In the genomic region with DNA sequence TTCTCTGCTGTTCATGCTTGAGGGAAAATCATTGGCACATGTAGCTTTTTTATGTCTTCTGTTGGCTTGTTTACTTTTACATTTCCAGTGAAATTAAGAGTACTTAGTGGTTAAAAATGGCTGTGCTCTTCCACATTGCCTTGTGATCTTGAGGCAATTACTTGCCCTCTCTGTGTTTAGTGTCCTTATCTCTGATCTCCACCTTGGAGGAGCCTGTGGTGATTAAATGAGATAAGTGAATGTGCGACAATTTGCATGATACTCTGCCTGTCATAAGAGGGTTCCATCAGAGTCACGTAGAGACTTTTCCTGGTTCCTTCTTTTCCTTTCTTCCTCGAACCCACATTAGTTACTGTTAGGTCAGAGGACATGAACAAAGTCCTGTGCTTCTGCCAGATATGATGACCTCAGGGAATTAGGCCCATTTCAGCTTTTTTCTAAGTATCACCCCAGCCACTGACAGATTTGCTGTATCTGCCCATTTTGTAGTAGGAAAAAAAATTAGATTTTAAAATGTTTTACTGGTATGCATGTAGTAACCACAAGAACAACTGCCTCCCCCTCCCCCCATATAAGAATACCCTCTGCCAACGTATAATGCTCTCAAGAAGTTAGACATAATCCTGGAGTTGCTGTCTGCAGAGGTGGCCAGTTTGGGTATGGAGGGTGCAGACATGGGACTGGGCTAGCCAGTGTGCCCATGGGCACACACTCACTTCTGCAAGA, we compare ENCODE assay signal across 1 cellular context.
TF ChIP-seq lines count a peak whose summit lies in the region.

No MANE protein-coding gene starts in this region.

TF ChIP-seq in K562, 482 proteins besides CTCF, POLR2A, EP300 and RAD21 (continued from another document and continues in another):
- TF ChIP-seq, protein P1, sequence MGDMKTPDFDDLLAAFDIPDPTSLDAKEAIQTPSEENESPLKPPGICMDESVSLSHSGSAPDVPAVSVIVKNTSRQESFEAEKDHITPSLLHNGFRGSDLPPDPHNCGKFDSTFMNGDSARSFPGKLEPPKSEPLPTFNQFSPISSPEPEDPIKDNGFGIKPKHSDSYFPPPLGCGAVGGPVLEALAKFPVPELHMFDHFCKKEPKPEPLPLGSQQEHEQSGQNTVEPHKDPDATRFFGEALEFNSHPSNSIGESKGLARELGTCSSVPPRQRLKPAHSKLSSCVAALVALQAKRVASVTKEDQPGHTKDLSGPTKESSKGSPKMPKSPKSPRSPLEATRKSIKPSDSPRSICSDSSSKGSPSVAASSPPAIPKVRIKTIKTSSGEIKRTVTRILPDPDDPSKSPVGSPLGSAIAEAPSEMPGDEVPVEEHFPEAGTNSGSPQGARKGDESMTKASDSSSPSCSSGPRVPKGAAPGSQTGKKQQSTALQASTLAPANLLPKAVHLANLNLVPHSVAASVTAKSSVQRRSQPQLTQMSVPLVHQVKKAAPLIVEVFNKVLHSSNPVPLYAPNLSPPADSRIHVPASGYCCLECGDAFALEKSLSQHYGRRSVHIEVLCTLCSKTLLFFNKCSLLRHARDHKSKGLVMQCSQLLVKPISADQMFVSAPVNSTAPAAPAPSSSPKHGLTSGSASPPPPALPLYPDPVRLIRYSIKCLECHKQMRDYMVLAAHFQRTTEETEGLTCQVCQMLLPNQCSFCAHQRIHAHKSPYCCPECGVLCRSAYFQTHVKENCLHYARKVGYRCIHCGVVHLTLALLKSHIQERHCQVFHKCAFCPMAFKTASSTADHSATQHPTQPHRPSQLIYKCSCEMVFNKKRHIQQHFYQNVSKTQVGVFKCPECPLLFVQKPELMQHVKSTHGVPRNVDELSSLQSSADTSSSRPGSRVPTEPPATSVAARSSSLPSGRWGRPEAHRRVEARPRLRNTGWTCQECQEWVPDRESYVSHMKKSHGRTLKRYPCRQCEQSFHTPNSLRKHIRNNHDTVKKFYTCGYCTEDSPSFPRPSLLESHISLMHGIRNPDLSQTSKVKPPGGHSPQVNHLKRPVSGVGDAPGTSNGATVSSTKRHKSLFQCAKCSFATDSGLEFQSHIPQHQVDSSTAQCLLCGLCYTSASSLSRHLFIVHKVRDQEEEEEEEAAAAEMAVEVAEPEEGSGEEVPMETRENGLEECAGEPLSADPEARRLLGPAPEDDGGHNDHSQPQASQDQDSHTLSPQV (IDR thresholded peaks at IDR 0.05) = no peak
- TF ChIP-seq SIX5 (IDR thresholded peaks at IDR 0.05; ENCODE audit: borderline replicate concordance in 1 of 2, insufficient read depth in 1 of 2, low read depth in 1 of 2, low read length in 2 of 2) = no peak
- TF ChIP-seq ZNF146 (CRISPR knock-in tag; IDR thresholded peaks at IDR 0.05; ENCODE audit: unreplicated experiment) = no peak
- TF ChIP-seq HSF4 (CRISPR knock-in tag; IDR thresholded peaks at IDR 0.05; ENCODE audit: borderline replicate concordance) = no peak
- TF ChIP-seq ZKSCAN3 (CRISPR knock-in tag; IDR thresholded peaks at IDR 0.05) = no peak
- no peak for TF ChIP-seq PURB (CRISPR knock-in tag; IDR thresholded peaks at IDR 0.05; ENCODE audit: low read depth)
- TF ChIP-seq, protein P2, sequence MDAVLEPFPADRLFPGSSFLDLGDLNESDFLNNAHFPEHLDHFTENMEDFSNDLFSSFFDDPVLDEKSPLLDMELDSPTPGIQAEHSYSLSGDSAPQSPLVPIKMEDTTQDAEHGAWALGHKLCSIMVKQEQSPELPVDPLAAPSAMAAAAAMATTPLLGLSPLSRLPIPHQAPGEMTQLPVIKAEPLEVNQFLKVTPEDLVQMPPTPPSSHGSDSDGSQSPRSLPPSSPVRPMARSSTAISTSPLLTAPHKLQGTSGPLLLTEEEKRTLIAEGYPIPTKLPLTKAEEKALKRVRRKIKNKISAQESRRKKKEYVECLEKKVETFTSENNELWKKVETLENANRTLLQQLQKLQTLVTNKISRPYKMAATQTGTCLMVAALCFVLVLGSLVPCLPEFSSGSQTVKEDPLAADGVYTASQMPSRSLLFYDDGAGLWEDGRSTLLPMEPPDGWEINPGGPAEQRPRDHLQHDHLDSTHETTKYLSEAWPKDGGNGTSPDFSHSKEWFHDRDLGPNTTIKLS (IDR thresholded peaks at IDR 0.05; ENCODE audit: borderline replicate concordance, low read depth) = no peak
- TF ChIP-seq, protein P3, sequence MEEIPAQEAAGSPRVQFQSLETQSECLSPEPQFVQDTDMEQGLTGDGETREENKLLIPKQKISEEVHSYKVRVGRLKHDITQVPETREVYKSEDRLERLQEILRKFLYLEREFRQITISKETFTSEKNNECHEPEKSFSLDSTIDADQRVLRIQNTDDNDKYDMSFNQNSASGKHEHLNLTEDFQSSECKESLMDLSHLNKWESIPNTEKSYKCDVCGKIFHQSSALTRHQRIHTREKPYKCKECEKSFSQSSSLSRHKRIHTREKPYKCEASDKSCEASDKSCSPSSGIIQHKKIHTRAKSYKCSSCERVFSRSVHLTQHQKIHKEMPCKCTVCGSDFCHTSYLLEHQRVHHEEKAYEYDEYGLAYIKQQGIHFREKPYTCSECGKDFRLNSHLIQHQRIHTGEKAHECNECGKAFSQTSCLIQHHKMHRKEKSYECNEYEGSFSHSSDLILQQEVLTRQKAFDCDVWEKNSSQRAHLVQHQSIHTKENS (CRISPR knock-in tag; IDR thresholded peaks at IDR 0.05) = no peak
- no peak for TF ChIP-seq KLF6 (CRISPR knock-in tag; IDR thresholded peaks at IDR 0.05; ENCODE audit: borderline replicate concordance)
- TF ChIP-seq, protein P4, sequence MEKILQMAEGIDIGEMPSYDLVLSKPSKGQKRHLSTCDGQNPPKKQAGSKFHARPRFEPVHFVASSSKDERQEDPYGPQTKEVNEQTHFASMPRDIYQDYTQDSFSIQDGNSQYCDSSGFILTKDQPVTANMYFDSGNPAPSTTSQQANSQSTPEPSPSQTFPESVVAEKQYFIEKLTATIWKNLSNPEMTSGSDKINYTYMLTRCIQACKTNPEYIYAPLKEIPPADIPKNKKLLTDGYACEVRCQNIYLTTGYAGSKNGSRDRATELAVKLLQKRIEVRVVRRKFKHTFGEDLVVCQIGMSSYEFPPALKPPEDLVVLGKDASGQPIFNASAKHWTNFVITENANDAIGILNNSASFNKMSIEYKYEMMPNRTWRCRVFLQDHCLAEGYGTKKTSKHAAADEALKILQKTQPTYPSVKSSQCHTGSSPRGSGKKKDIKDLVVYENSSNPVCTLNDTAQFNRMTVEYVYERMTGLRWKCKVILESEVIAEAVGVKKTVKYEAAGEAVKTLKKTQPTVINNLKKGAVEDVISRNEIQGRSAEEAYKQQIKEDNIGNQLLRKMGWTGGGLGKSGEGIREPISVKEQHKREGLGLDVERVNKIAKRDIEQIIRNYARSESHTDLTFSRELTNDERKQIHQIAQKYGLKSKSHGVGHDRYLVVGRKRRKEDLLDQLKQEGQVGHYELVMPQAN (IDR thresholded peaks at IDR 0.05; ENCODE audit: borderline replicate concordance) = 0 out of 2 replicates have a peak, but pooled peaks have one; percentile 52
- TF ChIP-seq SREBF1 (IDR thresholded peaks at IDR 0.05; ENCODE audit: borderline replicate concordance, low read depth, low read length) = no peak
- no peak for TF ChIP-seq TAF9B (IDR thresholded peaks at IDR 0.05; ENCODE audit: partially characterized antibody)
- TF ChIP-seq BHLHE40 (IDR thresholded peaks at IDR 0.05; ENCODE audit: low read length) = no peak
- no peak for TF ChIP-seq RFX5 (IDR thresholded peaks at IDR 0.05; ENCODE audit: low read depth, low read length)
- TF ChIP-seq NCOR1 (IDR thresholded peaks at IDR 0.05) = peak; percentile 91
- no peak for TF ChIP-seq ILF3 (IDR thresholded peaks at IDR 0.05; ENCODE audit: borderline replicate concordance)
- TF ChIP-seq, protein P5, sequence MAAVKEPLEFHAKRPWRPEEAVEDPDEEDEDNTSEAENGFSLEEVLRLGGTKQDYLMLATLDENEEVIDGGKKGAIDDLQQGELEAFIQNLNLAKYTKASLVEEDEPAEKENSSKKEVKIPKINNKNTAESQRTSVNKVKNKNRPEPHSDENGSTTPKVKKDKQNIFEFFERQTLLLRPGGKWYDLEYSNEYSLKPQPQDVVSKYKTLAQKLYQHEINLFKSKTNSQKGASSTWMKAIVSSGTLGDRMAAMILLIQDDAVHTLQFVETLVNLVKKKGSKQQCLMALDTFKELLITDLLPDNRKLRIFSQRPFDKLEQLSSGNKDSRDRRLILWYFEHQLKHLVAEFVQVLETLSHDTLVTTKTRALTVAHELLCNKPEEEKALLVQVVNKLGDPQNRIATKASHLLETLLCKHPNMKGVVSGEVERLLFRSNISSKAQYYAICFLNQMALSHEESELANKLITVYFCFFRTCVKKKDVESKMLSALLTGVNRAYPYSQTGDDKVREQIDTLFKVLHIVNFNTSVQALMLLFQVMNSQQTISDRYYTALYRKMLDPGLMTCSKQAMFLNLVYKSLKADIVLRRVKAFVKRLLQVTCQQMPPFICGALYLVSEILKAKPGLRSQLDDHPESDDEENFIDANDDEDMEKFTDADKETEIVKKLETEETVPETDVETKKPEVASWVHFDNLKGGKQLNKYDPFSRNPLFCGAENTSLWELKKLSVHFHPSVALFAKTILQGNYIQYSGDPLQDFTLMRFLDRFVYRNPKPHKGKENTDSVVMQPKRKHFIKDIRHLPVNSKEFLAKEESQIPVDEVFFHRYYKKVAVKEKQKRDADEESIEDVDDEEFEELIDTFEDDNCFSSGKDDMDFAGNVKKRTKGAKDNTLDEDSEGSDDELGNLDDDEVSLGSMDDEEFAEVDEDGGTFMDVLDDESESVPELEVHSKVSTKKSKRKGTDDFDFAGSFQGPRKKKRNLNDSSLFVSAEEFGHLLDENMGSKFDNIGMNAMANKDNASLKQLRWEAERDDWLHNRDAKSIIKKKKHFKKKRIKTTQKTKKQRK (IDR thresholded peaks at IDR 0.05; ENCODE audit: borderline replicate concordance, low read depth, low read length) = no peak
- no peak for TF ChIP-seq POU5F1 (IDR thresholded peaks at IDR 0.05; ENCODE audit: borderline replicate concordance, low read depth, low read length, partially characterized antibody)
- no peak for TF ChIP-seq KAT8 (IDR thresholded peaks at IDR 0.05; ENCODE audit: low read depth)
- peak; percentile 98 for TF ChIP-seq BRD9 (IDR thresholded peaks at IDR 0.05; ENCODE audit: low read depth, partially characterized antibody)
- TF ChIP-seq CBX1 (IDR thresholded peaks at IDR 0.05; ENCODE audit: low read depth) = no peak
- peak; percentile 91 to 92 for TF ChIP-seq FOXK2 (conservative IDR thresholded peaks at IDR 0.05 in 1 of 2, IDR thresholded peaks at IDR 0.05 in 1 of 2; ENCODE audit: low read depth in 2 of 2)
- TF ChIP-seq, protein P6, sequence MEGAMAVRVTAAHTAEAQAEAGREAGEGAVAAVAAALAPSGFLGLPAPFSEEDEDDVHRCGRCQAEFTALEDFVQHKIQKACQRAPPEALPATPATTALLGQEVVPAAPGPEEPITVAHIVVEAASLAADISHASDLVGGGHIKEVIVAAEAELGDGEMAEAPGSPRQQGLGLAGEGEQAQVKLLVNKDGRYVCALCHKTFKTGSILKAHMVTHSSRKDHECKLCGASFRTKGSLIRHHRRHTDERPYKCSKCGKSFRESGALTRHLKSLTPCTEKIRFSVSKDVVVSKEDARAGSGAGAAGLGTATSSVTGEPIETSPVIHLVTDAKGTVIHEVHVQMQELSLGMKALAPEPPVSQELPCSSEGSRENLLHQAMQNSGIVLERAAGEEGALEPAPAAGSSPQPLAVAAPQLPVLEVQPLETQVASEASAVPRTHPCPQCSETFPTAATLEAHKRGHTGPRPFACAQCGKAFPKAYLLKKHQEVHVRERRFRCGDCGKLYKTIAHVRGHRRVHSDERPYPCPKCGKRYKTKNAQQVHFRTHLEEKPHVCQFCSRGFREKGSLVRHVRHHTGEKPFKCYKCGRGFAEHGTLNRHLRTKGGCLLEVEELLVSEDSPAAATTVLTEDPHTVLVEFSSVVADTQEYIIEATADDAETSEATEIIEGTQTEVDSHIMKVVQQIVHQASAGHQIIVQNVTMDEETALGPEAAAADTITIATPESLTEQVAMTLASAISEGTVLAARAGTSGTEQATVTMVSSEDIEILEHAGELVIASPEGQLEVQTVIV (CRISPR knock-in tag; IDR thresholded peaks at IDR 0.05; ENCODE audit: borderline replicate concordance) = no peak
- no peak for TF ChIP-seq ZNF586 (CRISPR knock-in tag; conservative IDR thresholded peaks at IDR 0.05)
- no peak for TF ChIP-seq TCF7 (IDR thresholded peaks at IDR 0.05; ENCODE audit: borderline replicate concordance)
- no peak for TF ChIP-seq STAT5B (CRISPR knock-in tag; IDR thresholded peaks at IDR 0.05)
- TF ChIP-seq HDAC6 (IDR thresholded peaks at IDR 0.05; ENCODE audit: low read depth, low read length) = no peak
- TF ChIP-seq, protein P7, sequence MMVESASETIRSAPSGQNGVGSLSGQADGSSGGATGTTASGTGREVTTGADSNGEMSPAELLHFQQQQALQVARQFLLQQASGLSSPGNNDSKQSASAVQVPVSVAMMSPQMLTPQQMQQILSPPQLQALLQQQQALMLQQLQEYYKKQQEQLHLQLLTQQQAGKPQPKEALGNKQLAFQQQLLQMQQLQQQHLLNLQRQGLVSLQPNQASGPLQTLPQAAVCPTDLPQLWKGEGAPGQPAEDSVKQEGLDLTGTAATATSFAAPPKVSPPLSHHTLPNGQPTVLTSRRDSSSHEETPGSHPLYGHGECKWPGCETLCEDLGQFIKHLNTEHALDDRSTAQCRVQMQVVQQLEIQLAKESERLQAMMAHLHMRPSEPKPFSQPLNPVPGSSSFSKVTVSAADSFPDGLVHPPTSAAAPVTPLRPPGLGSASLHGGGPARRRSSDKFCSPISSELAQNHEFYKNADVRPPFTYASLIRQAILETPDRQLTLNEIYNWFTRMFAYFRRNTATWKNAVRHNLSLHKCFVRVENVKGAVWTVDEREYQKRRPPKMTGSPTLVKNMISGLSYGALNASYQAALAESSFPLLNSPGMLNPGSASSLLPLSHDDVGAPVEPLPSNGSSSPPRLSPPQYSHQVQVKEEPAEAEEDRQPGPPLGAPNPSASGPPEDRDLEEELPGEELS (CRISPR knock-in tag; IDR thresholded peaks at IDR 0.05; ENCODE audit: borderline replicate concordance) = no peak
- no peak for TF ChIP-seq ZNF41 (CRISPR knock-in tag; conservative IDR thresholded peaks at IDR 0.05)
- no peak for TF ChIP-seq NFXL1 (CRISPR knock-in tag; IDR thresholded peaks at IDR 0.05)
- TF ChIP-seq, protein P8, sequence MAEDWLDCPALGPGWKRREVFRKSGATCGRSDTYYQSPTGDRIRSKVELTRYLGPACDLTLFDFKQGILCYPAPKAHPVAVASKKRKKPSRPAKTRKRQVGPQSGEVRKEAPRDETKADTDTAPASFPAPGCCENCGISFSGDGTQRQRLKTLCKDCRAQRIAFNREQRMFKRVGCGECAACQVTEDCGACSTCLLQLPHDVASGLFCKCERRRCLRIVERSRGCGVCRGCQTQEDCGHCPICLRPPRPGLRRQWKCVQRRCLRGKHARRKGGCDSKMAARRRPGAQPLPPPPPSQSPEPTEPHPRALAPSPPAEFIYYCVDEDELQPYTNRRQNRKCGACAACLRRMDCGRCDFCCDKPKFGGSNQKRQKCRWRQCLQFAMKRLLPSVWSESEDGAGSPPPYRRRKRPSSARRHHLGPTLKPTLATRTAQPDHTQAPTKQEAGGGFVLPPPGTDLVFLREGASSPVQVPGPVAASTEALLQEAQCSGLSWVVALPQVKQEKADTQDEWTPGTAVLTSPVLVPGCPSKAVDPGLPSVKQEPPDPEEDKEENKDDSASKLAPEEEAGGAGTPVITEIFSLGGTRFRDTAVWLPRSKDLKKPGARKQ (CRISPR knock-in tag; IDR thresholded peaks at IDR 0.05) = no peak
- no peak for TF ChIP-seq CHCHD3 (CRISPR knock-in tag; IDR thresholded peaks at IDR 0.05)
- peak; percentile 74 for TF ChIP-seq MAFG (tag; conservative IDR thresholded peaks at IDR 0.05)
- no peak for TF ChIP-seq MCM3 (IDR thresholded peaks at IDR 0.05)
- peak; percentile 43; the same call in 1 of the 2 replicates for TF ChIP-seq EP400 (IDR thresholded peaks at IDR 0.05)
- no peak for TF ChIP-seq SAP30 (IDR thresholded peaks at IDR 0.05; ENCODE audit: borderline replicate concordance, insufficient read depth, low read depth, low read length, poor library complexity, severe bottlenecking)
- TF ChIP-seq ZNF184 (CRISPR knock-in tag; IDR thresholded peaks at IDR 0.05) = no peak
- peak; percentile 70 for TF ChIP-seq NBN (IDR thresholded peaks at IDR 0.05; ENCODE audit: low read depth)
- peak; percentile 93 for TF ChIP-seq TEAD4 (IDR thresholded peaks at IDR 0.05; ENCODE audit: low read length)
- TF ChIP-seq TEAD4 (CRISPR knock-in tag; IDR thresholded peaks at IDR 0.05; ENCODE audit: borderline replicate concordance) = no peak
